In the genomic region with DNA sequence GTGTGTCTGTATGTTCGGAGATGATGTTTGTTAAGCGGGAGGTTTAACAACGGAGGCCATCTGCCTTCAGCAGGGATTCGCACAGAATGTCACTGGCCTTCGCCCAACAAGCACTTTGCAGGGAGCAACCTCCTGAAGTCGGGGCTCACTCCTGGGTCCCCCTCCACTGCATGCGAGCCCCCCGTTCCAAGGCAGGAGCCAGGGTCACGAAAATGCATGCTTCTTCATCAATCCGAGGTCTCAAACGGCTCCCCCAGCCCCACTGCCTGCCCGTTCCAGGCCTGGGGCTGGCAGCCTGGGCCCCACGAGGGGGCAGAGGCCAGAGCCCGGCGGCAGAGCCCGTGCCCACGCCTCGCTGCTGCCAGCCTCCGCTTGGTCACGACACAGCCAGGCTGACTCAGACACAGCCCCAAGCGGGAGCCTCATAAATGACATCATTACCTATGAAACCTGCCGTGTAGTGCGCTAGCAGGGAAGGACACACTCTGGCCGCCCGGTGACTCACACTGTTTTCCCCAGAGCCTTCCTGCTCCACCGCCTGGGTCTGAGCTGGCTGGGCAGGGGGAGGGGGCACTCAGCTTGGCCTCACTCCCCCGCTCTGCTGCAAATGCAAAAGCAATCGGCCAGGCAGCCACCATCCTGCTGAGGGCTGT, we compare ENCODE assay signal across 8 cellular contexts.
DNase-seq lines count a peak whose midpoint lies in the region; ATAC-seq and TF ChIP-seq lines count a peak whose summit lies in the region.

No MANE protein-coding gene starts in this region.

- peaks cover 15% of the 10 kb centered on the region for H3K4me1 ChIP-seq in iPS DF 6.9 (ENCODE audit: control insufficient read depth, insufficient read depth, low read length)
- H3K4me1 ChIP-seq in gastrocnemius medialis: peaks cover 0 to 5% of the 10 kb centered on the region in 2 donors

- H3K27me3 ChIP-seq in iPS DF 6.9 (ENCODE audit: control insufficient read depth, insufficient read depth, low read length): no peaks in the 10 kb centered on the region
- peaks cover 20 to 36% (median 23%) of the 10 kb centered on the region in 3 donors for H3K27me3 ChIP-seq in gastrocnemius medialis

- no peaks in the 10 kb centered on the region for H3K9me3 ChIP-seq in iPS DF 6.9 (ENCODE audit: control insufficient read depth, insufficient read depth, low read length)
- no peaks in the 10 kb centered on the region for H3K9me3 ChIP-seq in gastrocnemius medialis

- H3K36me3 ChIP-seq in iPS DF 6.9 (ENCODE audit: control insufficient read depth, insufficient read depth, low read length) (no peaks in the 10 kb centered on the region), gastrocnemius medialis (no peaks in the 10 kb centered on the region)

- peaks cover 3% of the 10 kb centered on the region for H3K4me1 Mint-ChIP-seq in activated naive CD8-positive, alpha-beta T cell treated with anti-CD3 and anti-CD28 coated beads, Interleukin-2, amount 50 U/mL, for 24 hours

- no peak overlapping the region for H3K4me3 Mint-ChIP-seq in activated naive CD8-positive, alpha-beta T cell treated with anti-CD3 and anti-CD28 coated beads, Interleukin-2, amount 50 U/mL, for 24 hours

- no peak overlapping the region for H3K27ac Mint-ChIP-seq in activated naive CD8-positive, alpha-beta T cell treated with anti-CD3 and anti-CD28 coated beads, Interleukin-2, amount 50 U/mL, for 24 hours

- no peak overlapping the region for H3K27ac ChIP-seq in iPS DF 6.9 (ENCODE audit: low read length)
- H3K27ac ChIP-seq in gastrocnemius medialis: no peak overlapping the region

- no peaks in the 10 kb centered on the region for H3K9me3 Mint-ChIP-seq in activated naive CD8-positive, alpha-beta T cell treated with anti-CD3 and anti-CD28 coated beads, Interleukin-2, amount 50 U/mL, for 24 hours

- TF ChIP-seq POLR2A in gastrocnemius medialis (IDR thresholded peaks at IDR 0.05): no peak

- DNase-seq in AG08396 (ENCODE audit: low spot score) (peak; percentile 70), GM04504 (ENCODE audit: low read depth) (peak; percentile 77), NCI-H1092 treated with DMSO at 0.1 percent for 48 hours (lab: John Stamatoyannopoulos, UW) (peak; percentile 45), iPS DF 6.9 (ENCODE audit: low read depth, low spot score) (peak; percentile 25), gastrocnemius medialis (no peak)
- peak; percentile 18 for DNase-seq in activated naive CD8-positive, alpha-beta T cell treated with anti-CD3 and anti-CD28 coated beads, Interleukin-2, amount 50 U/mL, for 24 hours
- peak; percentile 25 for DNase-seq in stimulated activated CD8-positive, alpha-beta memory T cell treated with anti-CD3 and anti-CD28 coated beads, Interleukin-4, amount 100 ng/mL, for 48 hours

- H3K27me3 Mint-ChIP-seq in activated naive CD8-positive, alpha-beta T cell treated with anti-CD3 and anti-CD28 coated beads, Interleukin-2, amount 50 U/mL, for 24 hours: peaks cover 16% of the 10 kb centered on the region

- no peak for TF ChIP-seq CTCF in gastrocnemius medialis (IDR thresholded peaks at IDR 0.05 in 4 of 5, conservative IDR thresholded peaks at IDR 0.05 in 1 of 5)

- in situ Hi-C loops in gastrocnemius medialis (cut with MboI; ENCODE audit: low sequenced_read_pairs in 4 of 4): no loop called here

- H3K4me3 ChIP-seq in iPS DF 6.9 (ENCODE audit: low read length) (no peak overlapping the region), gastrocnemius medialis (no peak overlapping the region)

- no CpG with 5 or more reads among the region's 28 CpGs for WGBS in iPS DF 6.9 (ENCODE audit: insufficient coverage, insufficient read length)

- ATAC-seq in HG02642 (IDR thresholded peaks at IDR 0.05; ENCODE audit: poor library complexity, unreplicated experiment) (peak; percentile 78), gastrocnemius medialis (no peak)
- ATAC-seq in activated naive CD8-positive, alpha-beta T cell treated with anti-CD3 and anti-CD28 coated beads, Interleukin-2, amount 50 U/mL, for 24 hours: peak; percentile 58

- no peaks in the 10 kb centered on the region for H3K36me3 Mint-ChIP-seq in activated naive CD8-positive, alpha-beta T cell treated with anti-CD3 and anti-CD28 coated beads, Interleukin-2, amount 50 U/mL, for 24 hours (ENCODE audit: low read depth)

- intact Hi-C loops in gastrocnemius medialis (cut with DNase I; ENCODE audit: low total_unique reads): no loop called here

Comparison
In these comparisons a context has a peak if more than half of its experiments do, and no peak if none do; other contexts are left out.
1. DNase-seq: peak in AG08396 (single experiment), GM04504 (single experiment), NCI-H1092 treated with DMSO at 0.1 percent for 48 hours (single experiment), activated naive CD8-positive, alpha-beta T cell treated with anti-CD3 and anti-CD28 coated beads, Interleukin-2, amount 50 U/mL, for 24 hours (single experiment), iPS DF 6.9 (single experiment) and stimulated activated CD8-positive, alpha-beta memory T cell treated with anti-CD3 and anti-CD28 coated beads, Interleukin-4, amount 100 ng/mL, for 48 hours (single experiment); none in gastrocnemius medialis (0 of 2).
2. ATAC-seq: peak in HG02642 (single experiment) and activated naive CD8-positive, alpha-beta T cell treated with anti-CD3 and anti-CD28 coated beads, Interleukin-2, amount 50 U/mL, for 24 hours (single experiment); none in gastrocnemius medialis (0 of 2).